ENCODE assay signal across 34 cellular contexts in the genomic region with DNA sequence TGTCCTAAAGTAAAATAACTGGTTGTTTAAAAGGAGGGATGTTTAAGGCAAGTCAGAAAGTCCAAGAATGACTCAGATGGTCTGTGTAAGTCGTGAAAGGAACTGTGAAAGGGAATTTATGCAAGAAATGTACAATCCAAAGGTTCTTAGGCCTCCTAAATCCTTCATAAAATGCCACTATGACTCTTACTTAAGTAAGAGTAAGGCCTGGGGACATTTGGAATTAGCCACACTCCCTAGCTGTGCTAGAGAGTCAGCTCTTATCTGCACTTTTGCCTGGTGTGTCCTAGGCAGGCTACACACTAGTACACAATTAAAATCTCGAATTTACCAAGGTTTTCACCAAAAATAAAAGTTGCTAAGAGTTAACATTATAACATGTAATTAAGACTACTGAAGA.
"Had no signal": no experiment of that assay in that cellular context is flagged by ENCODE, and none has a peak within 500 bp of the region (broad histone marks: within the 10 kb centered on the region; RNA-seq: fewer than 3 reads in every experiment).

No MANE protein-coding gene starts in this region.

- H3K27me3 ChIP-seq: adrenal gland, body of pancreas, brain microvascular endothelial cell, breast epithelium had no signal

- H3K4me3 ChIP-seq: adrenal gland, body of pancreas, breast epithelium had no signal

- H3K27ac ChIP-seq: adrenal gland, body of pancreas, brain microvascular endothelial cell, breast epithelium, VCaP had no signal

- H3K27ac Mint-ChIP-seq: activated B cell treated with CpG ODN at 0.5 μM for 24 hours; activated CD4-positive, alpha-beta memory T cell treated with anti-CD3 and anti-CD28 coated beads for 36 hours; activated CD4-positive, alpha-beta T cell treated with anti-CD3 and anti-CD28 coated beads, Interleukin-2, amount 10 ng/mL, durations not matched to agents 24 days and 14 days; activated CD8-positive, alpha-beta T cell treated with anti-CD3 and anti-CD28 coated beads for 36 hours; activated naive CD4-positive, alpha-beta T cell treated with anti-CD3 and anti-CD28 coated beads for 36 hours; activated naive CD4-positive, alpha-beta T cell treated with anti-CD3 and anti-CD28 coated beads, Interleukin-2, amount 50 U/mL, for 72 hours; activated naive CD8-positive, alpha-beta T cell treated with anti-CD3 and anti-CD28 coated beads for 36 hours; activated T-cell treated with anti-CD3 and anti-CD28 coated beads, Interleukin-2, amount 50 U/mL, for 72 hours; activated T-helper 1 cell treated with anti-CD3 and anti-CD28 coated beads, Interleukin-12 subunit alpha, Interleukin-12 subunit beta, Interleukin-2, Interleukin-4 antibody, amounts not matched to agents 30 ng/mL and 10 ng/mL and 1 ng/mL, durations not matched to agents 14 hours and 24 hours and 36 hours; activated T-helper 17 cell treated with anti-CD3 and anti-CD28 coated beads, Interleukin-2, amount 50 U/mL, for 72 hours; T-helper 1 cell treated with Interleukin-12 subunit alpha and Interleukin-12 subunit beta and Interleukin-4 antibody, amounts not matched to agents 30 μg/mL and 1 μg/mL, for 36 hours; T-helper 2 cell treated with Interferon-gamma antibody and Interleukin-4, amounts not matched to agents 5 μg/mL and 100 μg/mL, for 36 hours had no signal

- DNase-seq: activated B cell treated with CpG ODN at 0.5 μM for 24 hours; activated CD4-positive, alpha-beta memory T cell treated with anti-CD3 and anti-CD28 coated beads for 36 hours; activated CD4-positive, alpha-beta T cell treated with anti-CD3 and anti-CD28 coated beads for 4 hours; activated CD4-positive, alpha-beta T cell treated with anti-CD3 and anti-CD28 coated beads, Interleukin-2, amount 50 U/mL, for 1 hour; activated CD4-positive, alpha-beta T cell treated with anti-CD3 and anti-CD28 coated beads, Interleukin-2, amount 50 U/mL, for 4 hours; activated CD4-positive, CD25-positive, alpha-beta regulatory T cell treated with anti-CD3 and anti-CD28 coated beads, Interleukin-2, amount 50 U/mL, for 72 hours; activated CD8-positive, alpha-beta memory T cell treated with anti-CD3 and anti-CD28 coated beads, Interleukin-2, amount 50 U/mL, for 4 hours; activated CD8-positive, alpha-beta T cell treated with anti-CD3 and anti-CD28 coated beads for 36 hours; activated effector memory CD4-positive, alpha-beta T cell treated with anti-CD3 and anti-CD28 coated beads, Interleukin-2, amount 50 U/mL, for 16 hours; activated gamma-delta T cell treated with Interleukin-2 at 50 U/mL for 16 hours; activated naive CD4-positive, alpha-beta T cell; activated naive CD4-positive, alpha-beta T cell treated with anti-CD3 and anti-CD28 coated beads for 36 hours; activated naive CD4-positive, alpha-beta T cell treated with anti-CD3 and anti-CD28 coated beads, Interleukin-2, amount 50 U/mL, for 16 hours; activated naive CD8-positive, alpha-beta T cell treated with anti-CD3 and anti-CD28 coated beads for 36 hours; activated T-cell treated with anti-CD3 and anti-CD28 coated beads for 4 hours; activated T-cell treated with anti-CD3 and anti-CD28 coated beads, Interleukin-2, amount 50 U/mL, for 1 hour; activated T-cell treated with anti-CD3 and anti-CD28 coated beads, Interleukin-2, amount 50 U/mL, for 4 hours; activated T-cell treated with anti-CD3 and anti-CD28 coated beads, Interleukin-2, amount 50 U/mL, for 72 hours; adrenal gland; amniotic stem cell; aorta; body of pancreas; brain microvascular endothelial cell; central memory CD4-positive, alpha-beta T cell; T-helper 2 cell; T-helper 9 cell had no signal

- H3K9me3 ChIP-seq: adrenal gland, body of pancreas had no signal

- H3K4me3 Mint-ChIP-seq: activated B cell treated with CpG ODN at 0.5 μM for 24 hours; activated CD4-positive, alpha-beta memory T cell treated with anti-CD3 and anti-CD28 coated beads for 36 hours; activated CD4-positive, alpha-beta T cell treated with anti-CD3 and anti-CD28 coated beads, Interleukin-2, amount 10 ng/mL, durations not matched to agents 24 days and 14 days; activated CD8-positive, alpha-beta T cell treated with anti-CD3 and anti-CD28 coated beads for 36 hours; activated naive CD4-positive, alpha-beta T cell treated with anti-CD3 and anti-CD28 coated beads for 36 hours; activated naive CD8-positive, alpha-beta T cell treated with anti-CD3 and anti-CD28 coated beads for 36 hours; activated T-cell treated with anti-CD3 and anti-CD28 coated beads, Interleukin-2, amount 50 U/mL, for 4 hours; activated T-cell treated with anti-CD3 and anti-CD28 coated beads, Interleukin-2, amount 50 U/mL, for 72 hours; activated T-helper 1 cell treated with anti-CD3 and anti-CD28 coated beads, Interleukin-12 subunit alpha, Interleukin-12 subunit beta, Interleukin-2, Interleukin-4 antibody, amounts not matched to agents 30 ng/mL and 10 ng/mL and 1 ng/mL, durations not matched to agents 14 hours and 24 hours and 36 hours; activated T-helper 17 cell treated with anti-CD3 and anti-CD28 coated beads, Interleukin-2, amount 50 U/mL, for 72 hours; T-helper 1 cell treated with Interleukin-12 subunit alpha and Interleukin-12 subunit beta and Interleukin-4 antibody, amounts not matched to agents 30 μg/mL and 1 μg/mL, for 36 hours; T-helper 2 cell treated with Interferon-gamma antibody and Interleukin-4, amounts not matched to agents 5 μg/mL and 100 μg/mL, for 36 hours had no signal

- H3K36me3 ChIP-seq: adrenal gland, brain microvascular endothelial cell, breast epithelium had no signal

- H3K9me3 Mint-ChIP-seq: activated CD4-positive, alpha-beta memory T cell treated with anti-CD3 and anti-CD28 coated beads for 36 hours; activated CD8-positive, alpha-beta T cell treated with anti-CD3 and anti-CD28 coated beads for 36 hours; activated naive CD8-positive, alpha-beta T cell treated with anti-CD3 and anti-CD28 coated beads for 36 hours; activated T-cell treated with anti-CD3 and anti-CD28 coated beads, Interleukin-2, amount 50 U/mL, for 4 hours; T-helper 1 cell treated with Interleukin-12 subunit alpha and Interleukin-12 subunit beta and Interleukin-4 antibody, amounts not matched to agents 30 μg/mL and 1 μg/mL, for 36 hours had no signal

- H3K36me3 Mint-ChIP-seq: activated CD4-positive, alpha-beta memory T cell treated with anti-CD3 and anti-CD28 coated beads for 36 hours; activated naive CD8-positive, alpha-beta T cell treated with anti-CD3 and anti-CD28 coated beads for 36 hours had no signal

- H3K4me1 Mint-ChIP-seq: activated B cell treated with CpG ODN at 0.5 μM for 24 hours; activated CD4-positive, alpha-beta T cell treated with anti-CD3 and anti-CD28 coated beads, Interleukin-2, amount 10 ng/mL, durations not matched to agents 24 days and 14 days; activated naive CD8-positive, alpha-beta T cell treated with anti-CD3 and anti-CD28 coated beads for 36 hours; activated T-helper 17 cell treated with anti-CD3 and anti-CD28 coated beads, Interleukin-2, amount 50 U/mL, for 72 hours had no signal

- ATAC-seq: activated CD8-positive, alpha-beta T cell treated with anti-CD3 and anti-CD28 coated beads for 36 hours; activated naive CD4-positive, alpha-beta T cell treated with anti-CD3 and anti-CD28 coated beads, Interleukin-2, amount 50 U/mL, for 72 hours; activated T-cell treated with anti-CD3 and anti-CD28 coated beads, Interleukin-2, amount 50 U/mL, for 4 hours; activated T-cell treated with anti-CD3 and anti-CD28 coated beads, Interleukin-2, amount 50 U/mL, for 72 hours; activated T-helper 17 cell treated with anti-CD3 and anti-CD28 coated beads, Interleukin-2, amount 50 U/mL, for 72 hours; body of pancreas had no signal

- H3K4me1 ChIP-seq: adrenal gland, body of pancreas, breast epithelium had no signal

- H3K27me3 Mint-ChIP-seq: activated B cell treated with CpG ODN at 0.5 μM for 24 hours; activated CD4-positive, alpha-beta memory T cell treated with anti-CD3 and anti-CD28 coated beads for 36 hours; activated CD4-positive, alpha-beta T cell treated with anti-CD3 and anti-CD28 coated beads, Interleukin-2, amount 10 ng/mL, durations not matched to agents 24 days and 14 days; activated CD8-positive, alpha-beta T cell treated with anti-CD3 and anti-CD28 coated beads for 36 hours; activated naive CD8-positive, alpha-beta T cell treated with anti-CD3 and anti-CD28 coated beads for 36 hours; activated T-helper 17 cell treated with anti-CD3 and anti-CD28 coated beads, Interleukin-2, amount 50 U/mL, for 72 hours had no signal
